In genomic region chr10:73998623-73999622, GRCh38 we compare ENCODE assay signal across 8 cellular contexts. TPM values are rescaled to one million over a fixed set of nuclear protein-coding genes. Genes with fewer than 3 reads are reported as not detected.
DNase-seq lines count a peak whose midpoint lies in the region; ATAC-seq and TF ChIP-seq lines count a peak whose summit lies in the region.

No MANE protein-coding gene starts in this region.

- H3K79me2 ChIP-seq in GM23248 (ENCODE audit: insufficient read depth): peaks cover 60% of the 10 kb centered on the region

- peak overlapping the region; percentile 97 for H3K4me2 ChIP-seq in GM23248 (ENCODE audit: unreplicated experiment)

- H3K27ac Mint-ChIP-seq in brain: peak overlapping the region; percentile 93 to 99 (median 97)

- TF ChIP-seq CTCF in AG09319 (IDR thresholded peaks at IDR 0.05; ENCODE audit: low read depth, low read length) (peak; percentile 60), brain (conservative IDR thresholded peaks at IDR 0.05) (peak; percentile 45 to 66), retinal pigment epithelial cell (conservative IDR thresholded peaks at IDR 0.05; ENCODE audit: low read depth, low read length) (peak; percentile 54)

- H3K4me1 Mint-ChIP-seq in brain: peaks cover 59% of the 10 kb centered on the region

- WGBS in GM23248 (ENCODE audit: low coverage in 1 of 2, low lambda C conversion rate in 2 of 2, missing lambda C conversion rate in 2 of 2), 2 experiments: 1 to 2% methylated on average over 29 to 36 of the region's 36 CpGs

- peaks cover 45% of the 10 kb centered on the region for H3F3A ChIP-seq in GM23248 (ENCODE audit: insufficient read depth)

- H3K9ac ChIP-seq in GM23248: peak overlapping the region; percentile 88

- peaks cover 0 to 4% (median 0%) of the 10 kb centered on the region in 5 experiments for H3K9me3 Mint-ChIP-seq in brain

- in situ Hi-C loops in GM23248 (cut with MboI): no loop called here

- no peaks in the 10 kb centered on the region for H3K27me3 ChIP-seq in GM23248 (replicated peaks; ENCODE audit: insufficient read depth)

- H3K4me3 ChIP-seq in GM23248: peak overlapping the region; percentile 99
- peak overlapping the region; percentile 94 for H3K4me3 ChIP-seq in iPS-11a (ENCODE audit: low read depth, low read length)
- peak overlapping the region; percentile 98 for H3K4me3 ChIP-seq in retinal pigment epithelial cell (ENCODE audit: low read length)

- peak overlapping the region; percentile 35; the same call in 1 of the 2 replicates for H2AFZ ChIP-seq in GM23248

- H3K9me3 ChIP-seq in GM23248 (ENCODE audit: low read depth): no peaks in the 10 kb centered on the region

- H3K36me3 Mint-ChIP-seq in brain: peaks cover 19% of the 10 kb centered on the region

- H3K4me1 ChIP-seq in GM23248 (ENCODE audit: insufficient read depth): peaks cover 38% of the 10 kb centered on the region

- H4K20me1 ChIP-seq in GM23248 (ENCODE audit: insufficient read depth): no peaks in the 10 kb centered on the region; the same call in 1 of the 2 replicates

- DNase-seq in AG09319 (ENCODE audit: extremely low read depth, low read depth) (no peak), GM23248 (peak; percentile 89), RPMI8226 (peak; percentile 16), retinal pigment epithelial cell (ENCODE audit: low read depth) (no peak)

- H3K36me3 ChIP-seq in GM23248 (ENCODE audit: low read depth): peaks cover 7% of the 10 kb centered on the region; the same call in 1 of the 2 replicates

- H3K4me3 Mint-ChIP-seq in brain: peak overlapping the region; percentile 97 to 99 (median 99)

- H3K27ac ChIP-seq in GM23248: peak overlapping the region; percentile 81

- peaks cover 8% of the 10 kb centered on the region for H3K27me3 Mint-ChIP-seq in brain

- ATAC-seq in GM21528 (IDR thresholded peaks at IDR 0.05; ENCODE audit: low FRiP score, unreplicated experiment): no peak
- ATAC-seq in GM18858 (IDR thresholded peaks at IDR 0.05; ENCODE audit: unreplicated experiment): no peak

- H3K9me2 ChIP-seq in GM23248 (ENCODE audit: insufficient read depth): no peaks in the 10 kb centered on the region

RNA-seq across cellular contexts. Expression of gene VCL, which starts 1.0 kb away (rescaled TPM):
- 235 and 265 TPM in 2 replicates for total RNA-seq in GM23248 (2014; rRNA removed; shearing (Covaris generic))
- polyA plus RNA-seq in GM23248 (2016; fragmentation: Nextera tagmentation; extraction: Ambion mirVana) (177 and 180 TPM in 2 replicates), brain (ENCODE audit: insufficient read depth, low read depth, low replicate concordance) (21.5 TPM)

Comparison
In these comparisons a context has a peak if more than half of its experiments do, and no peak if none do; other contexts are left out.
1. DNase-seq: peak in GM23248 (single experiment) and RPMI8226 (single experiment); none in AG09319 (single experiment) and retinal pigment epithelial cell (single experiment).
2. Peak in every context shown above with its lines, with median percentiles within 50 percentile points of each other: CTCF ChIP-seq and H3K4me3 ChIP-seq.